Comparison of ENCODE assay signal across 7 cellular contexts in the genomic region with DNA sequence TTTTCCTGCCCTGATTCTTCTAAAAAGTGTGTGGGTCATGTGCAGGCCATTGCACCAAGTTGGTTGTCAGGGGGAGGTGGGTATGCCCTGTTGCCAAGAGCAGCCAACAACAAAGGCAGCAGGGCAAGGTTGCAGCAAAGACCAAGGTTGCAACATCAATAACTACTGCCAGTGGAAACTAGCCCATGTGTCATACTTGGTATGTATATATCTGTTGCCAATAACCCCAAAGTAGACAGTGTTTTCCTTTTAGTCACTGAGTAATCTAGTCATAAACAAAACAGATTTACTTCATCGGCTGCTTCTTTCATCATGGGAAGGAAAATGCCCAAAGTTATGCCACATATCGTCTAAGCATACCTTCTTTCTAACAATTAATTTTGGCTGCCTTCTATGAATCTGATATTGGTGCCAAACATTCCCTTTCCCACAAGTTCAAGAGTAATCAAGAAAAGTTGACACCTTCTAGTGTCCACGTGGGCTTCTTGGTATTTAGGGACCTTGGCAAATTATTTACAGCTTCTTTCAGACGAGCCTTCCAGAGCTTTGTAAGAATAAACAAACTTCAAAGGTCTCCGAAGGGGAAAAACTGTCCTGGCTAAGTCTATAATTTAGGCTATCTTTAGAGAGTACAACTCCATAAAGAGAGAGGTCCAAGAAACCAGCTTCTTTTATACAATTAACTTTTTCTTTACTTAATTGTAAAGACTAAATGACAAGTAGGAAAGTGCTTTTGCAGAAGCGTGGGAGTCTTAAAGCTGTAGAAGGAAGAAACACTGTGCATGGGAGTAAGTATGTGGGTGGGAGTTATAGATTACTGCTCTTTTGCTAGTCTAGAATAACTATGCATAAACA. TPM values are rescaled to one million over a fixed set of nuclear protein-coding genes. Genes with fewer than 3 reads are reported as not detected.
DNase-seq lines count a peak whose midpoint lies in the region; ATAC-seq and TF ChIP-seq lines count a peak whose summit lies in the region.

No MANE protein-coding gene starts in this region.

- no peak for TF ChIP-seq POLR2A in esophagus squamous epithelium (IDR thresholded peaks at IDR 0.05)

- H3K4me3 Mint-ChIP-seq in activated CD4-positive, alpha-beta T cell treated with anti-CD3 and anti-CD28 coated beads, Interleukin-2, amount 10 ng/mL, durations not matched to agents 7 days and 5 days, result peak overlapping the region; percentile 56

- peak; percentile 67 for DNase-seq in activated CD4-positive, alpha-beta T cell treated with anti-CD3 and anti-CD28 coated beads, Interleukin-2, amount 10 ng/mL, durations not matched to agents 7 days and 5 days
- DNase-seq in esophagus squamous epithelium (lab: John Stamatoyannopoulos, UW) (no peak), NCI-H510A (lab: John Stamatoyannopoulos, UW) (no peak)

- peaks cover 21 to 73% (median 23%) of the 10 kb centered on the region in 3 donors for H3K4me1 ChIP-seq in esophagus squamous epithelium
- peaks cover 19% of the 10 kb centered on the region for H3K4me1 ChIP-seq in rectal smooth muscle tissue (ENCODE audit: control insufficient read depth, insufficient read depth, low read length)

- WGBS in esophagus squamous epithelium, 2 donors, result 15 to 21% methylated on average over 6 of the region's 6 CpGs

- ATAC-seq in GM19468 (IDR thresholded peaks at IDR 0.05; ENCODE audit: extremely low read depth, unreplicated experiment) (peak; percentile 38), GM18502 (IDR thresholded peaks at IDR 0.05; ENCODE audit: poor library complexity, unreplicated experiment) (no peak)

- H3K27ac ChIP-seq in esophagus squamous epithelium (peak overlapping the region; percentile 32 to 78 (median 70)), rectal smooth muscle tissue (ENCODE audit: low read depth, low read length) (peak overlapping the region; percentile 71)

- H3K27me3 ChIP-seq in esophagus squamous epithelium (no peaks in the 10 kb centered on the region), rectal smooth muscle tissue (ENCODE audit: control insufficient read depth, insufficient read depth, low read length) (no peaks in the 10 kb centered on the region)

- intact Hi-C loops in esophagus squamous epithelium (cut with DNase I), result no loop called here

- H3K4me3 ChIP-seq in esophagus squamous epithelium, result peak overlapping the region in 1 of 4 donors; percentile 16
- H3K4me3 ChIP-seq in rectal smooth muscle tissue (ENCODE audit: low read length), result no peak overlapping the region

- peaks cover 82% of the 10 kb centered on the region for H3K4me1 Mint-ChIP-seq in activated CD4-positive, alpha-beta T cell treated with anti-CD3 and anti-CD28 coated beads, Interleukin-2, amount 10 ng/mL, durations not matched to agents 7 days and 5 days

- POLR2A ChIA-PET in activated CD4-positive, alpha-beta T cell treated with anti-CD3 and anti-CD28 coated beads, Interleukin-2, amount 10 ng/mL, durations not matched to agents 7 days and 5 days (lab: Charles Lee), result no interaction called here

- H3K27ac Mint-ChIP-seq in activated CD4-positive, alpha-beta T cell treated with anti-CD3 and anti-CD28 coated beads, Interleukin-2, amount 10 ng/mL, durations not matched to agents 7 days and 5 days, result peak overlapping the region; percentile 93

- H3K36me3 ChIP-seq in esophagus squamous epithelium (no peaks in the 10 kb centered on the region), rectal smooth muscle tissue (ENCODE audit: control insufficient read depth, insufficient read depth, low read length) (no peaks in the 10 kb centered on the region)

- no peaks in the 10 kb centered on the region for H3K9me3 ChIP-seq in esophagus squamous epithelium

- peaks cover 65% of the 10 kb centered on the region for H3K36me3 Mint-ChIP-seq in activated CD4-positive, alpha-beta T cell treated with anti-CD3 and anti-CD28 coated beads, Interleukin-2, amount 10 ng/mL, durations not matched to agents 7 days and 5 days (ENCODE audit: low read depth)

- CTCF ChIA-PET in activated CD4-positive, alpha-beta T cell treated with anti-CD3 and anti-CD28 coated beads, Interleukin-2, amount 10 ng/mL, durations not matched to agents 7 days and 5 days (lab: Charles Lee), result interaction anchor here (0.9 to 2.4 kb wide), 6 partner anchors 10 to 187 kb away, joined by 3 to 9 read pairs (median 3); a partner anchor contains a TSS

- no peaks in the 10 kb centered on the region for H3K27me3 Mint-ChIP-seq in activated CD4-positive, alpha-beta T cell treated with anti-CD3 and anti-CD28 coated beads, Interleukin-2, amount 10 ng/mL, durations not matched to agents 7 days and 5 days

- no peak for TF ChIP-seq CTCF in esophagus squamous epithelium (IDR thresholded peaks at IDR 0.05)

- H3K9ac ChIP-seq in rectal smooth muscle tissue (ENCODE audit: low read length), result no peak overlapping the region

- H3K9me3 Mint-ChIP-seq in activated CD4-positive, alpha-beta T cell treated with anti-CD3 and anti-CD28 coated beads, Interleukin-2, amount 10 ng/mL, durations not matched to agents 7 days and 5 days, result peaks cover 5% of the 10 kb centered on the region

- TF ChIP-seq EP300 in Ishikawa (IDR thresholded peaks at IDR 0.05; ENCODE audit: borderline replicate concordance), result no peak

- no peak for TF ChIP-seq RAD21 in Ishikawa (IDR thresholded peaks at IDR 0.05; ENCODE audit: low read depth)

TF ChIP-seq in Ishikawa, 13 proteins besides CTCF, POLR2A, EP300 and RAD21:
- no peak for TF ChIP-seq TEAD4 (IDR thresholded peaks at IDR 0.05)
- no peak for TF ChIP-seq ZBTB7A (IDR thresholded peaks at IDR 0.05; ENCODE audit: low read depth)
- TF ChIP-seq, protein P1, sequence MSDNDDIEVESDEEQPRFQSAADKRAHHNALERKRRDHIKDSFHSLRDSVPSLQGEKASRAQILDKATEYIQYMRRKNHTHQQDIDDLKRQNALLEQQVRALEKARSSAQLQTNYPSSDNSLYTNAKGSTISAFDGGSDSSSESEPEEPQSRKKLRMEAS (IDR thresholded peaks at IDR 0.05), result no peak
- no peak for TF ChIP-seq NFIC (IDR thresholded peaks at IDR 0.05)
- no peak for TF ChIP-seq FOXM1 (IDR thresholded peaks at IDR 0.05; ENCODE audit: borderline replicate concordance, low read depth)
- TF ChIP-seq, protein P2, sequence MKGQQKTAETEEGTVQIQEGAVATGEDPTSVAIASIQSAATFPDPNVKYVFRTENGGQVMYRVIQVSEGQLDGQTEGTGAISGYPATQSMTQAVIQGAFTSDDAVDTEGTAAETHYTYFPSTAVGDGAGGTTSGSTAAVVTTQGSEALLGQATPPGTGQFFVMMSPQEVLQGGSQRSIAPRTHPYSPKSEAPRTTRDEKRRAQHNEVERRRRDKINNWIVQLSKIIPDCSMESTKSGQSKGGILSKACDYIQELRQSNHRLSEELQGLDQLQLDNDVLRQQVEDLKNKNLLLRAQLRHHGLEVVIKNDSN (IDR thresholded peaks at IDR 0.05), result no peak
- TF ChIP-seq TAF1 (IDR thresholded peaks at IDR 0.05; ENCODE audit: low read depth), result no peak
- TF ChIP-seq CEBPB (IDR thresholded peaks at IDR 0.05), result peak; percentile 14; the same call in 1 of the 2 replicates
- TF ChIP-seq, protein P3, sequence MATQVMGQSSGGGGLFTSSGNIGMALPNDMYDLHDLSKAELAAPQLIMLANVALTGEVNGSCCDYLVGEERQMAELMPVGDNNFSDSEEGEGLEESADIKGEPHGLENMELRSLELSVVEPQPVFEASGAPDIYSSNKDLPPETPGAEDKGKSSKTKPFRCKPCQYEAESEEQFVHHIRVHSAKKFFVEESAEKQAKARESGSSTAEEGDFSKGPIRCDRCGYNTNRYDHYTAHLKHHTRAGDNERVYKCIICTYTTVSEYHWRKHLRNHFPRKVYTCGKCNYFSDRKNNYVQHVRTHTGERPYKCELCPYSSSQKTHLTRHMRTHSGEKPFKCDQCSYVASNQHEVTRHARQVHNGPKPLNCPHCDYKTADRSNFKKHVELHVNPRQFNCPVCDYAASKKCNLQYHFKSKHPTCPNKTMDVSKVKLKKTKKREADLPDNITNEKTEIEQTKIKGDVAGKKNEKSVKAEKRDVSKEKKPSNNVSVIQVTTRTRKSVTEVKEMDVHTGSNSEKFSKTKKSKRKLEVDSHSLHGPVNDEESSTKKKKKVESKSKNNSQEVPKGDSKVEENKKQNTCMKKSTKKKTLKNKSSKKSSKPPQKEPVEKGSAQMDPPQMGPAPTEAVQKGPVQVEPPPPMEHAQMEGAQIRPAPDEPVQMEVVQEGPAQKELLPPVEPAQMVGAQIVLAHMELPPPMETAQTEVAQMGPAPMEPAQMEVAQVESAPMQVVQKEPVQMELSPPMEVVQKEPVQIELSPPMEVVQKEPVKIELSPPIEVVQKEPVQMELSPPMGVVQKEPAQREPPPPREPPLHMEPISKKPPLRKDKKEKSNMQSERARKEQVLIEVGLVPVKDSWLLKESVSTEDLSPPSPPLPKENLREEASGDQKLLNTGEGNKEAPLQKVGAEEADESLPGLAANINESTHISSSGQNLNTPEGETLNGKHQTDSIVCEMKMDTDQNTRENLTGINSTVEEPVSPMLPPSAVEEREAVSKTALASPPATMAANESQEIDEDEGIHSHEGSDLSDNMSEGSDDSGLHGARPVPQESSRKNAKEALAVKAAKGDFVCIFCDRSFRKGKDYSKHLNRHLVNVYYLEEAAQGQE (IDR thresholded peaks at IDR 0.05; ENCODE audit: low read depth), result no peak

RNA-seq across cellular contexts. Expression of a gene that starts 10.1 kb away (rescaled TPM):
- 100 to 1,000 TPM; 437 to 559 TPM for total RNA-seq in activated CD4-positive, alpha-beta T cell treated with anti-CD3 and anti-CD28 coated beads, Interleukin-2, amount 10 ng/mL, durations not matched to agents 7 days and 5 days
- total RNA-seq in esophagus squamous epithelium, result 100 to 1,000 TPM in 3 of 4 donors, 10 to 100 TPM in 1; 94.0 to 318 (median 161) TPM
